15 cellular contexts compared by ENCODE assay signal in genomic region chr7:55048221-55048859, GRCh38. TPM values are rescaled to one million over a fixed set of nuclear protein-coding genes. Genes with fewer than 3 reads are reported as not detected.
DNase-seq lines count a peak whose midpoint lies in the region; ATAC-seq, FAIRE-seq and TF ChIP-seq lines count a peak whose summit lies in the region.
"Had no signal": no experiment of that assay in that cellular context is flagged by ENCODE, and none has a peak within 500 bp of the region (broad histone marks: within the 10 kb centered on the region; RNA-seq: fewer than 3 reads in every experiment).

No MANE protein-coding gene starts in this region.

- intact Hi-C loops in thyroid gland (cut with DNase I) = no loop called here

- no peak overlapping the region for H2AFZ ChIP-seq in keratinocyte (ENCODE audit: control insufficient read depth, low read length)
- H2AFZ ChIP-seq: neural progenitor cell had no signal

- no peak overlapping the region for H3K9ac ChIP-seq in keratinocyte (ENCODE audit: control insufficient read depth, extremely low read depth, insufficient read depth, low read length)
- H3K9ac ChIP-seq: neural progenitor cell had no signal

- dilution Hi-C loops in keratinocyte (cut with MboI; ENCODE audit: extremely low pct_ligation_motif_present, low sequenced_read_pairs) = no loop called here

- H3K27me3 ChIP-seq in RWPE2 (ENCODE audit: insufficient read depth, poor library complexity, severe bottlenecking) (no peaks in the 10 kb centered on the region), keratinocyte (ENCODE audit: control insufficient read depth, extremely low read depth, insufficient read depth, low read length) (no peaks in the 10 kb centered on the region), thyroid gland (no peaks in the 10 kb centered on the region)
- H3K27me3 ChIP-seq: neural progenitor cell, vagina had no signal

- 65 to 66% methylated on average over 6 of the region's 6 CpGs for WGBS in thyroid gland, 2 donors

- no peak overlapping the region for H3K4me2 ChIP-seq in keratinocyte (ENCODE audit: control insufficient read depth, extremely low read depth, insufficient read depth, low read depth, low read length)
- H3K4me2 ChIP-seq: neural progenitor cell had no signal

- no peak for TF ChIP-seq POLR2A in thyroid gland (IDR thresholded peaks at IDR 0.05)

- peaks cover 24% of the 10 kb centered on the region for H4K20me1 ChIP-seq in keratinocyte (ENCODE audit: control insufficient read depth, extremely low read depth, insufficient read depth, low read length)

- H3K9me3 ChIP-seq in RWPE2 (ENCODE audit: severe bottlenecking) (no peaks in the 10 kb centered on the region), keratinocyte (ENCODE audit: control insufficient read depth, low read depth, low read length) (no peaks in the 10 kb centered on the region), thyroid gland (no peaks in the 10 kb centered on the region)
- H3K9me3 ChIP-seq: vagina had no signal

- DNase-seq in NCI-H345 (lab: John Stamatoyannopoulos, UW) (peak; percentile 10), NCI-H345 treated with DMSO at 0.1 percent for 48 hours (lab: John Stamatoyannopoulos, UW; ENCODE audit: unreplicated experiment) (no peak), RWPE2 (ENCODE audit: low spot score) (no peak), keratinocyte (ENCODE audit: low read depth, low spot score) (no peak), thyroid gland (peak; percentile 41 to 56), NCI-H2081 (lab: John Stamatoyannopoulos, UW) (no peak), KG1 (lab: John Stamatoyannopoulos, UW) (no peak)
- DNase-seq: activated naive CD4-positive, alpha-beta T cell treated with Interleukin-2 at 50 U/mL for 16 hours; stimulated activated CD4-positive, alpha-beta T cell treated with anti-CD3 and anti-CD28 coated beads, Interleukin-15, amount 100 ng/mL, for 24 hours had no signal

- peaks cover 14% of the 10 kb centered on the region for H3K9me1 ChIP-seq in keratinocyte (ENCODE audit: control insufficient read depth, extremely low read depth, insufficient read depth, low read length)

- peak; percentile 32 for FAIRE-seq in keratinocyte (lab: Jason Lieb, UNC)
- FAIRE-seq: GM18507, islet of Langerhans had no signal

- H3K4me1 ChIP-seq in RWPE2 (ENCODE audit: insufficient read depth, poor library complexity, severe bottlenecking) (peaks cover 98% of the 10 kb centered on the region), keratinocyte (ENCODE audit: control insufficient read depth, extremely low read depth, insufficient read depth, low read length) (peaks cover 85% of the 10 kb centered on the region), thyroid gland (peaks cover 26 to 30% of the 10 kb centered on the region in 2 donors)
- H3K4me1 ChIP-seq: neural progenitor cell had no signal

- TF ChIP-seq CTCF in RWPE2 (IDR thresholded peaks at IDR 0.05; ENCODE audit: poor library complexity, severe bottlenecking) = no peak
- no peak for TF ChIP-seq CTCF in keratinocyte (optimal IDR thresholded peaks at IDR 0.05 in 1 of 3, IDR thresholded peaks at IDR 0.05 in 1 of 3, conservative IDR thresholded peaks at IDR 0.05 in 1 of 3; ENCODE audit: extremely low read depth in 1 of 3, insufficient read depth in 2 of 3, low read length in 3 of 3)
- TF ChIP-seq CTCF in thyroid gland (IDR thresholded peaks at IDR 0.05) = no peak

- H3K4me3 ChIP-seq in RWPE2 (ENCODE audit: severe bottlenecking) = no peak overlapping the region
- no peak overlapping the region for H3K4me3 ChIP-seq in keratinocyte (ENCODE audit: control insufficient read depth in 2 of 3, extremely low read depth in 1 of 3, insufficient read depth in 2 of 3, low read depth in 1 of 3, low read length in 3 of 3)
- no peak overlapping the region for H3K4me3 ChIP-seq in thyroid gland (replicated peaks in 1 of 3)
- H3K4me3 ChIP-seq: neural progenitor cell, vagina had no signal

- H3K79me2 ChIP-seq in keratinocyte (ENCODE audit: control insufficient read depth, insufficient read depth, low read length) = peaks cover 98% of the 10 kb centered on the region

- peak; percentile 2; the same call in 1 of the 3 replicates for ATAC-seq in RWPE2 (ENCODE audit: low read depth)
- ATAC-seq in HG02852 (IDR thresholded peaks at IDR 0.05; ENCODE audit: unreplicated experiment) = no peak

- H3K36me3 ChIP-seq in RWPE2 (ENCODE audit: low read depth) (peaks cover 91% of the 10 kb centered on the region), keratinocyte (ENCODE audit: control insufficient read depth in 2 of 2, extremely low read depth in 1 of 2, insufficient read depth in 2 of 2, low read length in 2 of 2) (peaks cover 13 to 46% of the 10 kb centered on the region in 2 experiments), thyroid gland (no peaks in the 10 kb centered on the region)
- H3K36me3 ChIP-seq: neural progenitor cell, vagina had no signal

- H3K27ac ChIP-seq in RWPE2 (ENCODE audit: poor library complexity, severe bottlenecking) (peak overlapping the region; percentile 96), keratinocyte (ENCODE audit: control insufficient read depth, insufficient read depth, low read length) (peak overlapping the region; percentile 43), thyroid gland (no peak overlapping the region)
- H3K27ac ChIP-seq: neural progenitor cell, vagina had no signal

RNA-seq across cellular contexts. Expression of gene EGFR, which starts 29.5 kb away (rescaled TPM):
- polyA plus RNA-seq in keratinocyte = 109 to 159 TPM (median 120 TPM) in 3 replicates
- polyA plus RNA-seq in keratinocyte (2011; ENCODE audit: low read depth) = 54.6 TPM
- 58.5 and 79.5 TPM in 2 replicates for polyA plus RNA-seq in keratinocyte (2011; cell fraction: cytosol; rRNA removed)
- polyA plus RNA-seq in keratinocyte (2011; cell fraction: nucleus; rRNA removed) = 351 and 352 TPM in 2 replicates
- polyA plus RNA-seq in keratinocyte (2012; ENCODE audit: low replicate concordance) = 75.7 and 124 TPM in 2 replicates
- 306 to 451 TPM (median 333 TPM) in 3 replicates for polyA minus RNA-seq in keratinocyte
- 216 TPM for polyA minus RNA-seq in keratinocyte (2011; cell fraction: cytosol; rRNA and poly(A)+ RNA removed)
- polyA minus RNA-seq in keratinocyte (2011; cell fraction: nucleus; rRNA and poly(A)+ RNA removed) = 624 and 980 TPM in 2 replicates
- 10 to 100 TPM; 57.5 to 96.2 (median 84.7) TPM for total RNA-seq in thyroid gland
- total RNA-seq: T-helper 2 cell treated with Interferon-gamma antibody and Interleukin-4, amounts not matched to agents 100 ng/mL and 5 ng/mL, for 36 hours had no signal

Comparison
In these comparisons a context has a peak if more than half of its experiments do, and no peak if none do; other contexts are left out.
1. DNase-seq: peak in NCI-H345 (single experiment) and thyroid gland (2 of 2); none in NCI-H345 treated with DMSO at 0.1 percent for 48 hours (single experiment), RWPE2 (single experiment), keratinocyte (single experiment), NCI-H2081 (0 of 2) and KG1 (single experiment).
2. H3K27ac ChIP-seq: peak in RWPE2 (single experiment) and keratinocyte (single experiment); none in thyroid gland (0 of 3).